ENCODE assay signal across 9 cellular contexts in genomic region chr1:109980324-109981127, GRCh38. TPM values are rescaled to one million over a fixed set of nuclear protein-coding genes. Genes with fewer than 3 reads are reported as not detected.
DNase-seq lines count a peak whose midpoint lies in the region; ATAC-seq and TF ChIP-seq lines count a peak whose summit lies in the region.
"Had no signal": no experiment of that assay in that cellular context is flagged by ENCODE, and none has a peak within 500 bp of the region (broad histone marks: within the 10 kb centered on the region; RNA-seq: fewer than 3 reads in every experiment).

No MANE protein-coding gene starts in this region.

- TF ChIP-seq CTCF in HEK293 (tag by site-specific recombination; IDR thresholded peaks at IDR 0.05) (peak; percentile 52), liver (IDR thresholded peaks at IDR 0.05; ENCODE audit: low read depth, low read length, missing input control) (peak; percentile 77)

- TF ChIP-seq RAD21 in liver (IDR thresholded peaks at IDR 0.05) = peak; percentile 90 to 92

- WGBS in liver = 50% methylated on average over 8 of the region's 8 CpGs

- no peak for ATAC-seq in CD4-positive, CD25-positive, alpha-beta regulatory T cell (ENCODE audit: low read depth in 2 of 2)
- ATAC-seq in HG03139 (IDR thresholded peaks at IDR 0.05; ENCODE audit: unreplicated experiment) = no peak

- H3K27ac Mint-ChIP-seq in CD4-positive, CD25-positive, alpha-beta regulatory T cell = peak overlapping the region in 1 of 3 donors; percentile 79
- peak overlapping the region; percentile 30 for H3K27ac Mint-ChIP-seq in activated naive CD4-positive, alpha-beta T cell treated with anti-CD3 and anti-CD28 coated beads, Interleukin-2, amount 50 U/mL, for 24 hours

- POLR2A ChIA-PET in HEK293 (lab: Yijun Ruan, JAX) = no interaction called here

- H3K4me1 Mint-ChIP-seq in CD4-positive, CD25-positive, alpha-beta regulatory T cell = peaks cover 2 to 12% (median 7%) of the 10 kb centered on the region in 4 donors
- peaks cover 8% of the 10 kb centered on the region for H3K4me1 Mint-ChIP-seq in activated naive CD4-positive, alpha-beta T cell treated with anti-CD3 and anti-CD28 coated beads, Interleukin-2, amount 50 U/mL, for 24 hours

- H3K9me3 ChIP-seq in CD4-positive, CD25-positive, alpha-beta regulatory T cell (ENCODE audit: control insufficient read depth in 2 of 2, low read length in 2 of 2) = no peaks in the 10 kb centered on the region
- H3K9me3 ChIP-seq in HEK293 (ENCODE audit: control insufficient read depth, insufficient read depth, low read depth, low read length) (no peaks in the 10 kb centered on the region), liver (ENCODE audit: control insufficient read depth in 4 of 4, low read length in 3 of 4) (peaks cover 4 to 7% (median 5%) of the 10 kb centered on the region in 4 donors)
- H3K9me3 ChIP-seq: testis had no signal

- H3K9ac ChIP-seq in liver (ENCODE audit: low read depth in 1 of 2, low read length in 2 of 2) = no peak overlapping the region

- no peaks in the 10 kb centered on the region for H3K36me3 ChIP-seq in CD4-positive, CD25-positive, alpha-beta regulatory T cell (ENCODE audit: control insufficient read depth, insufficient read depth, low read length)
- H3K36me3 ChIP-seq in HEK293 (ENCODE audit: control insufficient read depth in 2 of 2, insufficient read depth in 1 of 2, low read length in 2 of 2) (no peaks in the 10 kb centered on the region), liver (ENCODE audit: control insufficient read depth in 4 of 4, insufficient read depth in 3 of 4, low read depth in 1 of 4, low read length in 3 of 4) (no peaks in the 10 kb centered on the region)

- no peak overlapping the region for H3K27ac ChIP-seq in CD4-positive, CD25-positive, alpha-beta regulatory T cell (ENCODE audit: insufficient read depth, low read length, poor library complexity, severe bottlenecking)
- H3K27ac ChIP-seq in HEK293 (ENCODE audit: extremely low read depth, low read depth, low read length) (no peak overlapping the region), liver (ENCODE audit: low read depth in 1 of 2, low read length in 2 of 2) (no peak overlapping the region)
- H3K27ac ChIP-seq: testis had no signal

- peaks cover 3% of the 10 kb centered on the region for H3K36me3 Mint-ChIP-seq in CD4-positive, CD25-positive, alpha-beta regulatory T cell
- peaks cover 1% of the 10 kb centered on the region for H3K36me3 Mint-ChIP-seq in activated naive CD4-positive, alpha-beta T cell treated with anti-CD3 and anti-CD28 coated beads, Interleukin-2, amount 50 U/mL, for 24 hours

- H3K9me3 Mint-ChIP-seq in CD4-positive, CD25-positive, alpha-beta regulatory T cell = no peaks in the 10 kb centered on the region
- H3K9me3 Mint-ChIP-seq in activated naive CD4-positive, alpha-beta T cell treated with anti-CD3 and anti-CD28 coated beads, Interleukin-2, amount 50 U/mL, for 24 hours = no peaks in the 10 kb centered on the region

- H3K27me3 Mint-ChIP-seq in CD4-positive, CD25-positive, alpha-beta regulatory T cell = peaks cover 9% of the 10 kb centered on the region
- no peaks in the 10 kb centered on the region for H3K27me3 Mint-ChIP-seq in activated naive CD4-positive, alpha-beta T cell treated with anti-CD3 and anti-CD28 coated beads, Interleukin-2, amount 50 U/mL, for 24 hours

- DNase-seq in CD4-positive, CD25-positive, alpha-beta regulatory T cell = peak in 2 of 3 donors; percentile 10 to 41
- DNase-seq in SIG-M5 (lab: John Stamatoyannopoulos, UW) (no peak), NCI-H2227 (lab: John Stamatoyannopoulos, UW; ENCODE audit: unreplicated experiment) (no peak), activated gamma-delta T cell (lab: John Stamatoyannopoulos, UW) (no peak)
- DNase-seq: testis had no signal

- CTCF ChIA-PET in HEK293 (lab: Yijun Ruan, JAX) = interaction anchor here (0.7 to 12.6 kb wide), 13 partner anchors 11 to 434 kb away, joined by 3 to 522 read pairs (median 6); no protein-coding TSS in a partner anchor

- H3K4me1 ChIP-seq in CD4-positive, CD25-positive, alpha-beta regulatory T cell (ENCODE audit: control insufficient read depth, insufficient read depth, low read length, poor library complexity, severe bottlenecking) = peaks cover 9% of the 10 kb centered on the region
- H3K4me1 ChIP-seq in HEK293 (ENCODE audit: control insufficient read depth, insufficient read depth, low read length) (no peaks in the 10 kb centered on the region), liver (ENCODE audit: control insufficient read depth in 4 of 4, insufficient read depth in 4 of 4, low read length in 3 of 4) (peaks cover 8 to 34% (median 26%) of the 10 kb centered on the region in 4 donors)

- no peak overlapping the region for H3K4me3 ChIP-seq in CD4-positive, CD25-positive, alpha-beta regulatory T cell (ENCODE audit: low read depth, low read length)
- no peak overlapping the region for H3K4me3 ChIP-seq in HEK293 (ENCODE audit: low read depth, low read length)
- no peak overlapping the region for H3K4me3 ChIP-seq in liver (ENCODE audit: low read depth in 1 of 3, low read length in 3 of 3)
- H3K4me3 ChIP-seq: testis had no signal

- no peaks in the 10 kb centered on the region for H3K27me3 ChIP-seq in CD4-positive, CD25-positive, alpha-beta regulatory T cell (ENCODE audit: control insufficient read depth, insufficient read depth, low read length)
- no peaks in the 10 kb centered on the region for H3K27me3 ChIP-seq in liver (ENCODE audit: control insufficient read depth in 4 of 4, insufficient read depth in 4 of 4, low read length in 3 of 4)
- H3K27me3 ChIP-seq: testis had no signal

- peak overlapping the region in 1 of 4 donors; percentile 22 for H3K4me3 Mint-ChIP-seq in CD4-positive, CD25-positive, alpha-beta regulatory T cell
- H3K4me3 Mint-ChIP-seq in activated naive CD4-positive, alpha-beta T cell treated with anti-CD3 and anti-CD28 coated beads, Interleukin-2, amount 50 U/mL, for 24 hours = no peak overlapping the region

TF ChIP-seq in HEK293, 187 proteins besides CTCF, POLR2A, EP300 and RAD21:
- TF ChIP-seq ZNF654 (tag by site-specific recombination; IDR thresholded peaks at IDR 0.05; ENCODE audit: low read depth) (peak; percentile 21; the same call in 1 of the 2 replicates), ZIC2 (tag by site-specific recombination; IDR thresholded peaks at IDR 0.05) (peak; percentile 17; the same call in 1 of the 2 replicates), HIC1 (tag by site-specific recombination; IDR thresholded peaks at IDR 0.05) (no peak), ZFHX2 (tag by site-specific recombination; conservative IDR thresholded peaks at IDR 0.05) (peak; percentile 44)

TF ChIP-seq in liver, 16 proteins besides CTCF, POLR2A, EP300 and RAD21 (continues in another document):
- TF ChIP-seq HNF4A (conservative IDR thresholded peaks at IDR 0.05) (peak in 1 of 2 donors; percentile 9), YY1 (IDR thresholded peaks at IDR 0.05) (no peak), EGR1 (IDR thresholded peaks at IDR 0.05; ENCODE audit: low read depth in 2 of 2) (no peak), REST (IDR thresholded peaks at IDR 0.05) (no peak), JUND (IDR thresholded peaks at IDR 0.05) (no peak), GABPA (IDR thresholded peaks at IDR 0.05 in 1 of 2, conservative IDR thresholded peaks at IDR 0.05 in 1 of 2) (no peak), RXRA (IDR thresholded peaks at IDR 0.05) (peak in 1 of 2 donors; percentile 6), NR2F2 (IDR thresholded peaks at IDR 0.05) (no peak), HNF4G (IDR thresholded peaks at IDR 0.05) (no peak), ZBTB33 (IDR thresholded peaks at IDR 0.05) (no peak)

RNA-seq across cellular contexts. Expression of gene AHCYL1, which starts 4.0 kb away (rescaled TPM):
- total RNA-seq in CD4-positive, CD25-positive, alpha-beta regulatory T cell = 27.8 TPM
- polyA plus RNA-seq in CD4-positive, CD25-positive, alpha-beta regulatory T cell = 10 to 100 TPM; 43.4 to 49.3 (median 46.1) TPM
- 10 to 100 TPM; 27.1 to 40.7 TPM for total RNA-seq in liver
- polyA plus RNA-seq in liver = 10 to 100 TPM; 24.9 to 33.5 TPM

RNA-seq across cellular contexts. Expression of gene STRIP1, which starts 53.9 kb away (rescaled TPM):
- 83.3 TPM for total RNA-seq in CD4-positive, CD25-positive, alpha-beta regulatory T cell
- 10 to 100 TPM; 22.5 to 32.3 (median 25.7) TPM for polyA plus RNA-seq in CD4-positive, CD25-positive, alpha-beta regulatory T cell
- total RNA-seq in liver = 10 to 100 TPM; 20.5 to 22.8 TPM
- 1 to 10 TPM; 5.8 to 6.0 TPM for polyA plus RNA-seq in liver

Comparison
In these comparisons a context has a peak if more than half of its experiments do, and no peak if none do; other contexts are left out.
1. DNase-seq: peak in CD4-positive, CD25-positive, alpha-beta regulatory T cell (2 of 3); none in SIG-M5 (single experiment), NCI-H2227 (single experiment) and activated gamma-delta T cell (single experiment).